ENCODE assay signal across 6 cellular contexts in the genomic region with DNA sequence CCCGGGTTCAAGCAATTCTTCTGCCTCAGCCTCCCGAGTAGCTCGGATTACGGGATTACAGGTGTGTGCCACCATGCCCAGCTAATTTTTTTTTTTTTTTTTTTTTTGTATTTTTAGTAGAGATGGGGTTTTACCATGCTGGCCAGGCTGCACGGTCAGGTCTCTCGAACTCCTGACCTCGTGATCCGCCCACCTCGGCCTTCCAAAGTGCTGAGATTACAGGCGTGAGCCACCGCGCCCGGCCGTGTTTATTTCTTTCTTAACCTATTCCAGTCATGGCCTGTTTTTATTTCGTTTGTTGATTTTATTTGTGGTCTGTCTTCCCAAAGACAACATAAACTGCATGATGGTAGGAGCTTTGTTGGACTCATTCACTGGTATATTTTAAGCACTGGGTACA. TPM values are rescaled to one million over a fixed set of nuclear protein-coding genes. Genes with fewer than 3 reads are reported as not detected.
"Had no signal": no experiment of that assay in that cellular context is flagged by ENCODE, and none has a peak within 500 bp of the region (broad histone marks: within the 10 kb centered on the region; RNA-seq: fewer than 3 reads in every experiment).

No MANE protein-coding gene starts in this region.

RNA-seq across cellular contexts. Expression of a gene that starts 20.4 kb away (rescaled TPM):
- total RNA-seq: GM23248, GM23338, H1, H7, H9, HFFc6 had no signal
